10 cellular contexts compared by ENCODE assay signal in genomic region chr6:107786709-107787588, GRCh38. TPM values are rescaled to one million over a fixed set of nuclear protein-coding genes. Genes with fewer than 3 reads are reported as not detected.
DNase-seq lines count a peak whose midpoint lies in the region; ATAC-seq and TF ChIP-seq lines count a peak whose summit lies in the region.
"Had no signal": no experiment of that assay in that cellular context is flagged by ENCODE, and none has a peak within 500 bp of the region (broad histone marks: within the 10 kb centered on the region; RNA-seq: fewer than 3 reads in every experiment).

No MANE protein-coding gene starts in this region.

- H2BK15ac ChIP-seq in mesenchymal stem cell (ENCODE audit: low read depth, poor library complexity, severe bottlenecking): no peak overlapping the region

- no peaks in the 10 kb centered on the region for H3K9me3 Mint-ChIP-seq in activated naive CD4-positive, alpha-beta T cell treated with anti-CD3 and anti-CD28 coated beads, Interleukin-2, amount 10 ng/mL, durations not matched to agents 7 days and 5 days
- no peaks in the 10 kb centered on the region for H3K9me3 Mint-ChIP-seq in MCF 10A (ENCODE audit: unreplicated experiment)

- H2BK12ac ChIP-seq in mesenchymal stem cell (ENCODE audit: low read length in 2 of 2): no peak overlapping the region

- H3K23ac ChIP-seq in mesenchymal stem cell (ENCODE audit: low read length in 2 of 2): no peak overlapping the region

- H4K8ac ChIP-seq in mesenchymal stem cell (ENCODE audit: low read length): no peak overlapping the region

- peak overlapping the region; percentile 67 for H3K4me3 Mint-ChIP-seq in activated naive CD4-positive, alpha-beta T cell treated with anti-CD3 and anti-CD28 coated beads, Interleukin-2, amount 10 ng/mL, durations not matched to agents 7 days and 5 days
- no peak overlapping the region for H3K4me3 Mint-ChIP-seq in MCF 10A (ENCODE audit: unreplicated experiment)

- peaks cover 25% of the 10 kb centered on the region for H3K36me3 Mint-ChIP-seq in activated naive CD4-positive, alpha-beta T cell treated with anti-CD3 and anti-CD28 coated beads, Interleukin-2, amount 10 ng/mL, durations not matched to agents 7 days and 5 days
- H3K36me3 Mint-ChIP-seq in MCF 10A (ENCODE audit: insufficient read depth, unreplicated experiment): no peaks in the 10 kb centered on the region

- H2BK5ac ChIP-seq in mesenchymal stem cell (ENCODE audit: low read depth, low read length, poor library complexity, severe bottlenecking): no peak overlapping the region

- H3K27ac Mint-ChIP-seq in activated naive CD4-positive, alpha-beta T cell treated with anti-CD3 and anti-CD28 coated beads, Interleukin-2, amount 10 ng/mL, durations not matched to agents 7 days and 5 days: peak overlapping the region; percentile 95
- H3K27ac Mint-ChIP-seq in MCF 10A (ENCODE audit: low read depth, unreplicated experiment): no peak overlapping the region

- H3K4me2 ChIP-seq in BLaER1 (peak overlapping the region; percentile 76), mesenchymal stem cell (ENCODE audit: low read length, poor library complexity, severe bottlenecking) (no peak overlapping the region)

- no peaks in the 10 kb centered on the region for H3K27me3 Mint-ChIP-seq in activated naive CD4-positive, alpha-beta T cell treated with anti-CD3 and anti-CD28 coated beads, Interleukin-2, amount 10 ng/mL, durations not matched to agents 7 days and 5 days
- peaks cover 19% of the 10 kb centered on the region for H3K27me3 Mint-ChIP-seq in MCF 10A (ENCODE audit: insufficient read depth, unreplicated experiment)

- ATAC-seq in GM19351 (IDR thresholded peaks at IDR 0.05; ENCODE audit: unreplicated experiment): peak; percentile 89
- ATAC-seq in HG03520 (IDR thresholded peaks at IDR 0.05; ENCODE audit: unreplicated experiment): peak; percentile 85

- H3K9me3 ChIP-seq in BLaER1 (no peaks in the 10 kb centered on the region), mesenchymal stem cell (ENCODE audit: control insufficient read depth, low read length) (no peaks in the 10 kb centered on the region)

- H3K27me3 ChIP-seq in BLaER1: no peaks in the 10 kb centered on the region
- H3K27me3 ChIP-seq in mesenchymal stem cell (ENCODE audit: control insufficient read depth in 1 of 2, insufficient read depth in 1 of 2, low read length in 2 of 2): peaks cover 31 to 60% of the 10 kb centered on the region in 2 experiments

- no peaks in the 10 kb centered on the region for H3K79me1 ChIP-seq in mesenchymal stem cell (replicated peaks; ENCODE audit: low read length, poor library complexity, severe bottlenecking)

- peak; percentile 77 for DNase-seq in activated naive CD4-positive, alpha-beta T cell treated with anti-CD3 and anti-CD28 coated beads, Interleukin-2, amount 10 ng/mL, durations not matched to agents 7 days and 5 days
- DNase-seq in mesenchymal stem cell: no peak
- no peak for DNase-seq in epidermal melanocyte (ENCODE audit: insufficient read length, low spot score)
- no peak for DNase-seq in MCF 10A (ENCODE audit: unreplicated experiment)
- DNase-seq in inferior parietal cortex (ENCODE audit: extremely low spot score): no peak

- CTCF ChIA-PET in activated naive CD4-positive, alpha-beta T cell treated with anti-CD3 and anti-CD28 coated beads, Interleukin-2, amount 10 ng/mL, durations not matched to agents 7 days and 5 days (lab: Charles Lee): interaction anchor here (1.2 to 3.6 kb wide), 6 partner anchors 35 to 80 kb away, joined by 3 to 23 read pairs (median 6); no protein-coding TSS in a partner anchor
- CTCF ChIA-PET in MCF 10A (lab: Yijun Ruan, JAX): interaction anchor here (0.6 to 0.7 kb wide), 3 partner anchors 80 to 1505 kb away, joined by 3 to 5 read pairs (median 3); no protein-coding TSS in a partner anchor

- no peak overlapping the region for H3K4ac ChIP-seq in mesenchymal stem cell (ENCODE audit: low read depth in 1 of 2, low read length in 2 of 2)

- H3K36me3 ChIP-seq in BLaER1 (no peaks in the 10 kb centered on the region), mesenchymal stem cell (ENCODE audit: control insufficient read depth in 1 of 2, insufficient read depth in 2 of 2, low read depth in 1 of 2, low read length in 2 of 2) (no peaks in the 10 kb centered on the region)

- no peak overlapping the region for H2AK5ac ChIP-seq in mesenchymal stem cell (ENCODE audit: low read length, severe bottlenecking)

- BruUV-seq in MCF 10A (replicated peaks; lab: Mats Ljungman, UMichigan): no TSS peak

- H3K4me1 ChIP-seq in BLaER1 (peaks cover 59% of the 10 kb centered on the region), mesenchymal stem cell (ENCODE audit: control insufficient read depth, insufficient read depth, low read depth, low read length) (no peaks in the 10 kb centered on the region)

- H4K91ac ChIP-seq in mesenchymal stem cell (ENCODE audit: low read length): no peak overlapping the region

- 89% methylated on average over 8 of the region's 10 CpGs for WGBS in mesenchymal stem cell

- H3K9ac ChIP-seq in BLaER1 (0 out of 2 replicates have a peak overlapping the region, but pooled peaks have one; percentile 36), mesenchymal stem cell (ENCODE audit: low read length) (no peak overlapping the region)

- H3K4me3 ChIP-seq in BLaER1 (no peak overlapping the region), mesenchymal stem cell (ENCODE audit: insufficient read depth in 1 of 2, low read depth in 1 of 2, low read length in 2 of 2) (no peak overlapping the region)

- H3K27ac ChIP-seq in BLaER1 (no peak overlapping the region; the same call in 1 of the 2 replicates), mesenchymal stem cell (ENCODE audit: low read length, poor library complexity, severe bottlenecking) (no peak overlapping the region)

- no peak overlapping the region for H3K14ac ChIP-seq in mesenchymal stem cell (ENCODE audit: low read length in 2 of 2)

- POLR2A ChIA-PET in MCF 10A (lab: Yijun Ruan, JAX): no interaction called here

- no peak overlapping the region for H3K18ac ChIP-seq in mesenchymal stem cell (ENCODE audit: low read depth in 1 of 2, low read length in 2 of 2)

- intact Hi-C loops in MCF 10A (cut with micrococcal nuclease): no loop called here

- no peaks in the 10 kb centered on the region for H4K20me1 ChIP-seq in BLaER1

- H2BK120ac ChIP-seq in mesenchymal stem cell (ENCODE audit: low read depth, low read length): no peak overlapping the region

- H3K4me1 Mint-ChIP-seq in activated naive CD4-positive, alpha-beta T cell treated with anti-CD3 and anti-CD28 coated beads, Interleukin-2, amount 10 ng/mL, durations not matched to agents 7 days and 5 days: peaks cover 77% of the 10 kb centered on the region
- H3K4me1 Mint-ChIP-seq in MCF 10A (ENCODE audit: insufficient read depth, unreplicated experiment): no peaks in the 10 kb centered on the region

- no peak for TF ChIP-seq CTCF in MCF 10A (IDR thresholded peaks at IDR 0.05; ENCODE audit: unreplicated experiment)

- no peak overlapping the region for H2AFZ ChIP-seq in mesenchymal stem cell (ENCODE audit: low read depth, low read length)

RNA-seq across cellular contexts. Expression of gene SCML4, which starts 37.2 kb away (rescaled TPM):
- polyA plus RNA-seq in mesenchymal stem cell (2013, experiment 1 of 2): not detected
- polyA plus RNA-seq in mesenchymal stem cell (2013, experiment 2 of 2): not detected
- not detected in 2 replicates for total RNA-seq in MCF 10A (2022)
- total RNA-seq: Daoy, glomerular endothelial cell had no signal
